Comparison of ENCODE assay signal across 39 cellular contexts in genomic region chr12:120996133-120996746, GRCh38. TPM values are rescaled to one million over a fixed set of nuclear protein-coding genes. Genes with fewer than 3 reads are reported as not detected.
"Had no signal": no experiment of that assay in that cellular context is flagged by ENCODE, and none has a peak within 500 bp of the region (broad histone marks: within the 10 kb centered on the region; RNA-seq: fewer than 3 reads in every experiment).

No MANE protein-coding gene starts in this region.

- H3K27ac ChIP-seq: Peyer's patch, SJSA1, WERI-Rb-1 had no signal

- H3K9me3 Mint-ChIP-seq: activated CD4-positive, alpha-beta memory T cell treated with anti-CD3 and anti-CD28 coated beads, Interleukin-2, amount 10 ng/mL, durations not matched to agents 7 days and 5 days; activated naive CD4-positive, alpha-beta T cell treated with anti-CD3 and anti-CD28 coated beads, Interleukin-2, amount 10 ng/mL, durations not matched to agents 7 days and 5 days; activated naive CD8-positive, alpha-beta T cell treated with anti-CD3 and anti-CD28 coated beads, Interleukin-2, amount 50 U/mL, for 24 hours; brain had no signal

- H3K27ac Mint-ChIP-seq: activated CD4-positive, alpha-beta memory T cell treated with anti-CD3 and anti-CD28 coated beads, Interleukin-2, amount 10 ng/mL, durations not matched to agents 7 days and 5 days; activated CD8-positive, alpha-beta memory T cell treated with anti-CD3 and anti-CD28 coated beads, Interleukin-2, amount 10 ng/mL, durations not matched to agents 7 days and 5 days; activated naive CD4-positive, alpha-beta T cell treated with anti-CD3 and anti-CD28 coated beads, Interleukin-2, amount 10 ng/mL, durations not matched to agents 7 days and 5 days; activated naive CD8-positive, alpha-beta T cell; activated naive CD8-positive, alpha-beta T cell treated with anti-CD3 and anti-CD28 coated beads, Interleukin-2, amount 50 U/mL, for 24 hours; brain had no signal

- H3K27me3 ChIP-seq: Peyer's patch had no signal

- H3K4me3 ChIP-seq: K562, Peyer's patch, SJSA1 had no signal

- H3K9me3 ChIP-seq: Peyer's patch, SJSA1 had no signal

- DNase-seq: activated CD4-positive, alpha-beta memory T cell treated with anti-CD3 and anti-CD28 coated beads, Interleukin-2, amount 10 ng/mL, durations not matched to agents 7 days and 5 days; activated CD4-positive, alpha-beta T cell treated with anti-CD3 and anti-CD28 coated beads for 1 hour; activated CD4-positive, alpha-beta T cell treated with anti-CD3 and anti-CD28 coated beads for 48 hours; activated CD4-positive, CD25-positive, alpha-beta regulatory T cell; activated CD8-positive, alpha-beta memory T cell treated with anti-CD3 and anti-CD28 coated beads for 24 hours; activated CD8-positive, alpha-beta memory T cell treated with anti-CD3 and anti-CD28 coated beads, Interleukin-2, amount 10 ng/mL, durations not matched to agents 7 days and 5 days; activated CD8-positive, alpha-beta memory T cell treated with anti-CD3 and anti-CD28 coated beads, Interleukin-2, amount 50 U/mL, for 48 hours; activated effector memory CD4-positive, alpha-beta T cell treated with Interleukin-2 at 50 U/mL for 16 hours; activated naive CD4-positive, alpha-beta T cell treated with anti-CD3 and anti-CD28 coated beads, Interleukin-2, amount 10 ng/mL, durations not matched to agents 7 days and 5 days; activated naive CD8-positive, alpha-beta T cell treated with anti-CD3 and anti-CD28 coated beads, Interleukin-2, amount 50 U/mL, for 24 hours; activated T-cell treated with anti-CD3 and anti-CD28 coated beads, Interleukin-2, amount 50 U/mL, for 48 hours; anterior cingulate cortex; caudate nucleus; NCI-H1105; NCI-H1417 treated with DMSO at 0.1 percent for 48 hours; NCI-H187 treated with DMSO at 0.1 percent for 48 hours; NCI-H2081; NCI-H2171 treated with DMSO at 0.1 percent for 48 hours; NCI-H226; NCI-H446 treated with DMSO at 0.1 percent for 48 hours; NCI-H524; NCI-H69; NCI-H82; NK-92 treated with Interleukin-12 subunit alpha and Interleukin-12 subunit beta, amount 100 ng/mL, for 24 hours; PC-3; Peyer's patch; RPMI8226; SHP77 treated with DMSO at 0.1 percent for 48 hours; SW 1271; T-helper 1 cell; T1000; WERI-Rb-1 had no signal

- H3K4me1 ChIP-seq: Peyer's patch, SJSA1 had no signal

- H3K36me3 ChIP-seq: SJSA1, WERI-Rb-1 had no signal

- H3K4me1 Mint-ChIP-seq: activated CD4-positive, alpha-beta memory T cell treated with anti-CD3 and anti-CD28 coated beads, Interleukin-2, amount 10 ng/mL, durations not matched to agents 7 days and 5 days; activated CD8-positive, alpha-beta memory T cell treated with anti-CD3 and anti-CD28 coated beads, Interleukin-2, amount 10 ng/mL, durations not matched to agents 7 days and 5 days; activated naive CD8-positive, alpha-beta T cell treated with anti-CD3 and anti-CD28 coated beads, Interleukin-2, amount 50 U/mL, for 24 hours had no signal

- H3K36me3 Mint-ChIP-seq: activated CD8-positive, alpha-beta memory T cell treated with anti-CD3 and anti-CD28 coated beads, Interleukin-2, amount 10 ng/mL, durations not matched to agents 7 days and 5 days; activated naive CD4-positive, alpha-beta T cell treated with anti-CD3 and anti-CD28 coated beads, Interleukin-2, amount 10 ng/mL, durations not matched to agents 7 days and 5 days; activated naive CD8-positive, alpha-beta T cell; brain had no signal

- H3K4me3 Mint-ChIP-seq: activated CD4-positive, alpha-beta memory T cell treated with anti-CD3 and anti-CD28 coated beads, Interleukin-2, amount 10 ng/mL, durations not matched to agents 7 days and 5 days; activated CD8-positive, alpha-beta memory T cell treated with anti-CD3 and anti-CD28 coated beads, Interleukin-2, amount 10 ng/mL, durations not matched to agents 7 days and 5 days; activated naive CD4-positive, alpha-beta T cell treated with anti-CD3 and anti-CD28 coated beads, Interleukin-2, amount 10 ng/mL, durations not matched to agents 7 days and 5 days; activated naive CD8-positive, alpha-beta T cell; activated naive CD8-positive, alpha-beta T cell treated with anti-CD3 and anti-CD28 coated beads, Interleukin-2, amount 50 U/mL, for 24 hours; brain had no signal

RNA-seq across cellular contexts. Expression of gene HNF1A, which starts 17.9 kb away (rescaled TPM):
- total RNA-seq: activated CD4-positive, alpha-beta memory T cell treated with anti-CD3 and anti-CD28 coated beads, Interleukin-2, amount 10 ng/mL, durations not matched to agents 7 days and 5 days; activated CD8-positive, alpha-beta memory T cell treated with anti-CD3 and anti-CD28 coated beads, Interleukin-2, amount 10 ng/mL, durations not matched to agents 7 days and 5 days; bronchial epithelial cell; K562; MCF 10A; PC-3; SJSA1; T-helper 2 cell treated with Interferon-gamma antibody and Interleukin-4, amounts not matched to agents 100 ng/mL and 5 ng/mL, for 36 hours had no signal
- polyA plus RNA-seq: K562 had no signal

RNA-seq across cellular contexts. Expression of gene OASL, which starts 42.8 kb away (rescaled TPM):
- total RNA-seq: SJSA1 had no signal
- polyA plus RNA-seq: K562 had no signal
